ENCODE assay signal across 8 cellular contexts in the genomic region with DNA sequence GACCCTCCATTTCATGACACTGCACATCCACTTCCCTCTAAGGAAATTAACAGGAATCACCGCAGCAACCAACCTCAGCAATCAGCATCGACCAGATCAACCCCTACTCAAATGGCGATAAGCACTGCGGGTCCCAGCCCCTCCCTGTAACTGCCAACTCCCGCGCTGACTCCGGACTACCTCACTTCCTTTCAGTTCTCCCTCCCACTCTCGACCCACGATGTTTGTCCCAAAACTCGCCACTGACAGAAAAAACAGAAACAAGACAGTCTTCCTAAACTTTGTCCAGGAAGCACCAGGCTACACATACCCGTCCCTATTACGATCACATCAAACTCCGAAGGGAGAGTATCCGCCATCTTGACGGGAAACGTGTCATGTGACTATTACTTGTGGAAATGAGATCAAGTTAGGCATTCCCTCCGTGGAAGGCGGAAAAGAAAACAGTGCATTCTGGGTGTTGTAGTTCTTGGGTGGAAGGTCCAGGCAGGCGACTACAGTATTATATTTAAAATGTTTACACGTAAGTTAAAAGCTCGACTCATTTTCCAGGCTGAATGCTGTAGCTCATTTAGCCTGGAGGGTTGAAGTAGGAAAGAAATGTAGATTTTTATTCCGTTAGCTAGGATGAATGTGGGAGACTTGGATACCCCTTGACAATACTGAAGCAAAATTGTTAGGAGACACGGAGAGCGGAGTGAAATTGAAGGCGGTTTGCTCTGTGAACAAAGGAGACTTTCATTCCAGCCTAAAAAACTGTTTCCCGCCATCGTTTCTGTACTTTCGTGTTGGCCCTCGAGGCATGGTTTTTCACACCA. TPM values are rescaled to one million over a fixed set of nuclear protein-coding genes. Genes with fewer than 3 reads are reported as not detected.
A peak's percentile ranks its signal among the peaks of the same experiment; 100 is the strongest.
DNase-seq lines count a peak whose midpoint lies in the region; ATAC-seq and TF ChIP-seq lines count a peak whose summit lies in the region.

A gene with protein sequence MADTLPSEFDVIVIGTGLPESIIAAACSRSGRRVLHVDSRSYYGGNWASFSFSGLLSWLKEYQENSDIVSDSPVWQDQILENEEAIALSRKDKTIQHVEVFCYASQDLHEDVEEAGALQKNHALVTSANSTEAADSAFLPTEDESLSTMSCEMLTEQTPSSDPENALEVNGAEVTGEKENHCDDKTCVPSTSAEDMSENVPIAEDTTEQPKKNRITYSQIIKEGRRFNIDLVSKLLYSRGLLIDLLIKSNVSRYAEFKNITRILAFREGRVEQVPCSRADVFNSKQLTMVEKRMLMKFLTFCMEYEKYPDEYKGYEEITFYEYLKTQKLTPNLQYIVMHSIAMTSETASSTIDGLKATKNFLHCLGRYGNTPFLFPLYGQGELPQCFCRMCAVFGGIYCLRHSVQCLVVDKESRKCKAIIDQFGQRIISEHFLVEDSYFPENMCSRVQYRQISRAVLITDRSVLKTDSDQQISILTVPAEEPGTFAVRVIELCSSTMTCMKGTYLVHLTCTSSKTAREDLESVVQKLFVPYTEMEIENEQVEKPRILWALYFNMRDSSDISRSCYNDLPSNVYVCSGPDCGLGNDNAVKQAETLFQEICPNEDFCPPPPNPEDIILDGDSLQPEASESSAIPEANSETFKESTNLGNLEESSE (minus strand): TSS at position 385 of the 818 bp plus-strand sequence. CDS start 26 bp downstream, at position 359.

- no peak within 1 kb of the TSS for H3K4me3 Mint-ChIP-seq in activated T-helper 1 cell treated with anti-CD3 and anti-CD28 coated beads, Interleukin-12 subunit alpha, Interleukin-12 subunit beta, Interleukin-2, Interleukin-4 antibody, amounts not matched to agents 30 ng/mL and 10 ng/mL and 1 ng/mL, durations not matched to agents 14 hours and 24 hours and 36 hours
- H3K4me3 Mint-ChIP-seq in osteocyte (ENCODE audit: unreplicated experiment) = no peak within 1 kb of the TSS

- peak; percentile 93 for ATAC-seq in DND-41 (ENCODE audit: insufficient read depth, low read depth)
- ATAC-seq in GM21825 (IDR thresholded peaks at IDR 0.05; ENCODE audit: unreplicated experiment) = peak; percentile 99

- no peaks in the 10 kb centered on the region for H3K9me3 Mint-ChIP-seq in activated T-helper 1 cell treated with anti-CD3 and anti-CD28 coated beads, Interleukin-12 subunit alpha, Interleukin-12 subunit beta, Interleukin-2, Interleukin-4 antibody, amounts not matched to agents 30 ng/mL and 10 ng/mL and 1 ng/mL, durations not matched to agents 14 hours and 24 hours and 36 hours
- H3K9me3 Mint-ChIP-seq in osteocyte (ENCODE audit: unreplicated experiment) = no peaks in the 10 kb centered on the region

- peak within 1 kb of the TSS; percentile 83 for H2AFZ ChIP-seq in DND-41 (ENCODE audit: low read depth, low read length)

- DNase-seq in DND-41 = peak; percentile 72
- peak; percentile 86 for DNase-seq in M059J (ENCODE audit: low read depth)
- DNase-seq in activated T-helper 1 cell treated with anti-CD3 and anti-CD28 coated beads, Interleukin-12 subunit alpha, Interleukin-12 subunit beta, Interleukin-2, Interleukin-4 antibody, amounts not matched to agents 30 ng/mL and 10 ng/mL and 1 ng/mL, durations not matched to agents 14 hours and 24 hours and 36 hours (ENCODE audit: low spot score) = peak; percentile 55
- peak; percentile 64 for DNase-seq in germinal center (ENCODE audit: low spot score)
- DNase-seq in osteocyte (ENCODE audit: extremely low spot score, unreplicated experiment) = peak; percentile 88
- peak; percentile 66 to 67 for DNase-seq in tibial artery
- DNase-seq in stimulated activated naive CD4-positive, alpha-beta T cell treated with Interleukin-2 at 50 U/mL for 16 hours (lab: John Stamatoyannopoulos, UW) = no peak

- H3K4me2 ChIP-seq in DND-41 (ENCODE audit: insufficient read depth, low read length) = peak within 1 kb of the TSS; percentile 73

- no peak within 1 kb of the TSS for H3K27ac Mint-ChIP-seq in activated T-helper 1 cell treated with anti-CD3 and anti-CD28 coated beads, Interleukin-12 subunit alpha, Interleukin-12 subunit beta, Interleukin-2, Interleukin-4 antibody, amounts not matched to agents 30 ng/mL and 10 ng/mL and 1 ng/mL, durations not matched to agents 14 hours and 24 hours and 36 hours
- H3K27ac Mint-ChIP-seq in osteocyte (ENCODE audit: unreplicated experiment) = no peak within 1 kb of the TSS

- H4K20me1 ChIP-seq in DND-41 (ENCODE audit: insufficient read depth, low read length) = no peaks in the 10 kb centered on the region

- H3K36me3 ChIP-seq in DND-41 (ENCODE audit: insufficient read depth, low read length) (no peaks in the 10 kb centered on the region), tibial artery (no peaks in the 10 kb centered on the region)

- intact Hi-C loops in activated T-helper 1 cell treated with anti-CD3 and anti-CD28 coated beads, Interleukin-12 subunit alpha, Interleukin-12 subunit beta, Interleukin-2, Interleukin-4 antibody, amounts not matched to agents 30 ng/mL and 10 ng/mL and 1 ng/mL, durations not matched to agents 14 hours and 24 hours and 36 hours (cut with micrococcal nuclease) = loop anchor here (1.0 to 5.0 kb wide), 2 partner anchors 90 to 1044 kb away; a partner anchor contains a TSS
- intact Hi-C loops in tibial artery (cut with DNase I; ENCODE audit: low total_unique reads) = no loop called here

- TF ChIP-seq CTCF in DND-41 (IDR thresholded peaks at IDR 0.05; ENCODE audit: borderline replicate concordance, extremely low read depth, low read length, poor library complexity, severe bottlenecking) (no peak), osteocyte (IDR thresholded peaks at IDR 0.05) (no peak), tibial artery (IDR thresholded peaks at IDR 0.05) (no peak)

- H3K27ac ChIP-seq in DND-41 (ENCODE audit: low read length) (peak within 1 kb of the TSS; percentile 84), tibial artery (peak within 1 kb of the TSS; percentile 78 to 81)

- H3K4me3 ChIP-seq in DND-41 (ENCODE audit: low read depth in 1 of 2, low read length in 2 of 2) (peak within 1 kb of the TSS; percentile 51 to 60), tibial artery (peak within 1 kb of the TSS; percentile 58 to 61)

- H3K27me3 ChIP-seq in DND-41 (ENCODE audit: insufficient read depth, low read length, poor library complexity) (no peaks in the 10 kb centered on the region), tibial artery (no peaks in the 10 kb centered on the region)

- peak within 1 kb of the TSS; percentile 54 for H3K9ac ChIP-seq in DND-41 (ENCODE audit: low read depth, low read length)

- peaks cover 46% of the 10 kb centered on the region for H3K79me2 ChIP-seq in DND-41 (ENCODE audit: insufficient read depth, low read length)

- no peaks in the 10 kb centered on the region for H3K27me3 Mint-ChIP-seq in activated T-helper 1 cell treated with anti-CD3 and anti-CD28 coated beads, Interleukin-12 subunit alpha, Interleukin-12 subunit beta, Interleukin-2, Interleukin-4 antibody, amounts not matched to agents 30 ng/mL and 10 ng/mL and 1 ng/mL, durations not matched to agents 14 hours and 24 hours and 36 hours (ENCODE audit: insufficient read depth)
- peaks cover 5% of the 10 kb centered on the region for H3K27me3 Mint-ChIP-seq in osteocyte (ENCODE audit: unreplicated experiment)

- peaks cover 2% of the 10 kb centered on the region for H3K36me3 Mint-ChIP-seq in activated T-helper 1 cell treated with anti-CD3 and anti-CD28 coated beads, Interleukin-12 subunit alpha, Interleukin-12 subunit beta, Interleukin-2, Interleukin-4 antibody, amounts not matched to agents 30 ng/mL and 10 ng/mL and 1 ng/mL, durations not matched to agents 14 hours and 24 hours and 36 hours (ENCODE audit: low read depth)
- peaks cover 5% of the 10 kb centered on the region for H3K36me3 Mint-ChIP-seq in osteocyte (ENCODE audit: unreplicated experiment)

- no peaks in the 10 kb centered on the region for H3K9me3 ChIP-seq in DND-41 (ENCODE audit: insufficient read depth, low read length, severe bottlenecking)
- peaks cover 0 to 2% (median 0%) of the 10 kb centered on the region in 3 donors for H3K9me3 ChIP-seq in tibial artery

- H3K4me1 Mint-ChIP-seq in activated T-helper 1 cell treated with anti-CD3 and anti-CD28 coated beads, Interleukin-12 subunit alpha, Interleukin-12 subunit beta, Interleukin-2, Interleukin-4 antibody, amounts not matched to agents 30 ng/mL and 10 ng/mL and 1 ng/mL, durations not matched to agents 14 hours and 24 hours and 36 hours (ENCODE audit: low read depth) = no peaks in the 10 kb centered on the region
- peaks cover 13% of the 10 kb centered on the region for H3K4me1 Mint-ChIP-seq in osteocyte (ENCODE audit: unreplicated experiment)

- H3K4me1 ChIP-seq in DND-41 (ENCODE audit: insufficient read depth, low read length) = peaks cover 18% of the 10 kb centered on the region
- peaks cover 0 to 13% (median 0%) of the 10 kb centered on the region in 4 donors for H3K4me1 ChIP-seq in tibial artery

RNA-seq across cellular contexts. Expression of the gene that starts here (rescaled TPM):
- total RNA-seq in M059J (2014; rRNA removed; shearing (Covaris generic)) = 21.1 and 23.3 TPM in 2 replicates
- total RNA-seq in activated T-helper 1 cell treated with anti-CD3 and anti-CD28 coated beads, Interleukin-12 subunit alpha, Interleukin-12 subunit beta, Interleukin-2, Interleukin-4 antibody, amounts not matched to agents 30 ng/mL and 10 ng/mL and 1 ng/mL, durations not matched to agents 14 hours and 24 hours and 36 hours = 15.6 and 15.7 TPM in 2 replicates
- 62.1 and 62.2 TPM in 2 replicates for total RNA-seq in osteocyte
